14 cellular contexts compared by ENCODE assay signal in the genomic region with DNA sequence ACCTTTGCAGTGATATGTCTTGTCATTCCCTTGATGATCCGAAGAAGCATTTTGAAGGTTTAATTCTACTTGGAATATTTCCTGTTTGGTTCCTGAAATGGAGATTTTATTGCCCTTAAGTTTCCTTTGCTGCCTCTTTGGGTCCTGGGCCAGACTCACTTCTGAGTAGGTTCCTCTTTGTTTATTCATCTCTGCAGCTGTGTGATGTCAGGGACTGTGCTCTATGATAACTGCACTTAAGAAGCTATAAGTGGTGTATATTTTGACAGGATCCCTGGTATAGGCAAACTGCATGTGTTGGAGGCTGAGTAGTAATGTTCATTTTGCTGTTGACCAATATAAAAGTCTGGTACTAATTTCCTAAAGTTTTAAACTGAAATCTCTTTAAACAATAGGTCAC. TPM values are rescaled to one million over a fixed set of nuclear protein-coding genes. Genes with fewer than 3 reads are reported as not detected.
DNase-seq lines count a peak whose midpoint lies in the region; ATAC-seq and TF ChIP-seq lines count a peak whose summit lies in the region.
"Had no signal": no experiment of that assay in that cellular context is flagged by ENCODE, and none has a peak within 500 bp of the region (broad histone marks: within the 10 kb centered on the region; RNA-seq: fewer than 3 reads in every experiment).

TSS of gene KLRC4 (minus strand) at position 371 of the 400 bp plus-strand sequence. CDS start at position 189, 182 bp downstream.

- H3K27me3 Mint-ChIP-seq in activated CD8-positive, alpha-beta T cell treated with anti-CD3 and anti-CD28 coated beads for 36 hours, result no peaks in the 10 kb centered on the region
- no peaks in the 10 kb centered on the region for H3K27me3 Mint-ChIP-seq in naive B cell

- TF ChIP-seq CTCF in activated CD8-positive, alpha-beta T cell treated with anti-CD3 and anti-CD28 coated beads for 36 hours (IDR thresholded peaks at IDR 0.05), result no peak
- TF ChIP-seq CTCF in WERI-Rb-1 (IDR thresholded peaks at IDR 0.05; ENCODE audit: low read depth, low read length), result no peak

- no peaks in the 10 kb centered on the region for H3K36me3 ChIP-seq in WERI-Rb-1
- H3K36me3 ChIP-seq: sigmoid colon, SJSA1 had no signal

- intact Hi-C loops in activated CD8-positive, alpha-beta T cell treated with anti-CD3 and anti-CD28 coated beads for 36 hours (cut with micrococcal nuclease), result no loop called here

- H3K27me3 ChIP-seq in WERI-Rb-1 (ENCODE audit: insufficient read depth, low read depth, severe bottlenecking), result no peaks in the 10 kb centered on the region
- H3K27me3 ChIP-seq: sigmoid colon, SJSA1 had no signal

- POLR2A ChIA-PET in activated CD8-positive, alpha-beta T cell treated with anti-CD3 and anti-CD28 coated beads for 36 hours (lab: Charles Lee), result interaction anchor here (1.5 kb wide), 1 partner anchor 145 kb away, joined by 9 read pairs; no protein-coding TSS in a partner anchor

- H3K27ac ChIP-seq in WERI-Rb-1, result no peak within 1 kb of the TSS
- H3K27ac ChIP-seq: sigmoid colon, SJSA1 had no signal

- peak within 1 kb of the TSS; percentile 83 for H3K4me3 Mint-ChIP-seq in activated CD8-positive, alpha-beta T cell treated with anti-CD3 and anti-CD28 coated beads for 36 hours
- H3K4me3 Mint-ChIP-seq in naive B cell, result no peak within 1 kb of the TSS

- peak within 1 kb of the TSS; percentile 88 for H3K27ac Mint-ChIP-seq in activated CD8-positive, alpha-beta T cell treated with anti-CD3 and anti-CD28 coated beads for 36 hours
- peak within 1 kb of the TSS in 3 of 6 donors; percentile 26 to 68 (median 60) for H3K27ac Mint-ChIP-seq in naive B cell
- H3K27ac Mint-ChIP-seq: activated T-helper 2 cell treated with anti-CD3 and anti-CD28 coated beads, Interferon-gamma antibody, Interleukin-2, Interleukin-4, amounts not matched to agents 10 μg/mL and 5 μg/mL and 100 μg/mL, durations not matched to agents 14 hours and 24 hours and 36 hours had no signal

- peaks cover 16% of the 10 kb centered on the region for H3K36me3 Mint-ChIP-seq in activated CD8-positive, alpha-beta T cell treated with anti-CD3 and anti-CD28 coated beads for 36 hours (ENCODE audit: low read depth)
- H3K36me3 Mint-ChIP-seq in naive B cell, result no peaks in the 10 kb centered on the region
- H3K36me3 Mint-ChIP-seq: IgD-negative memory B cell had no signal

- CTCF ChIA-PET in activated CD8-positive, alpha-beta T cell treated with anti-CD3 and anti-CD28 coated beads for 36 hours (lab: Charles Lee), result no interaction called here

- H3K4me3 ChIP-seq in WERI-Rb-1 (ENCODE audit: low read depth, low read length), result no peak within 1 kb of the TSS
- H3K4me3 ChIP-seq: sigmoid colon, SJSA1 had no signal

- H3K9me3 ChIP-seq in WERI-Rb-1 (ENCODE audit: severe bottlenecking), result no peaks in the 10 kb centered on the region
- H3K9me3 ChIP-seq: sigmoid colon, SJSA1 had no signal

- peaks cover 4% of the 10 kb centered on the region for H3K9me3 Mint-ChIP-seq in activated CD8-positive, alpha-beta T cell treated with anti-CD3 and anti-CD28 coated beads for 36 hours
- H3K9me3 Mint-ChIP-seq in naive B cell, result peaks cover 0 to 3% (median 0%) of the 10 kb centered on the region in 7 donors
- H3K9me3 Mint-ChIP-seq: activated T-helper 2 cell treated with anti-CD3 and anti-CD28 coated beads, Interferon-gamma antibody, Interleukin-2, Interleukin-4, amounts not matched to agents 10 μg/mL and 5 μg/mL and 100 μg/mL, durations not matched to agents 14 hours and 24 hours and 36 hours had no signal

- H3K4me1 Mint-ChIP-seq in activated CD8-positive, alpha-beta T cell treated with anti-CD3 and anti-CD28 coated beads for 36 hours (ENCODE audit: low read depth), result peaks cover 23% of the 10 kb centered on the region
- H3K4me1 Mint-ChIP-seq in naive B cell, result peaks cover 4 to 12% (median 11%) of the 10 kb centered on the region in 3 donors
- H3K4me1 Mint-ChIP-seq: IgD-negative memory B cell had no signal

- DNase-seq in ELR (ENCODE audit: low read depth) (peak; percentile 26), NCI-H1417 treated with DMSO at 0.1 percent for 48 hours (lab: John Stamatoyannopoulos, UW) (peak; percentile 17), naive B cell (no peak), WERI-Rb-1 (no peak), NCI-H1694 treated with DMSO at 0.1 percent for 48 hours (lab: John Stamatoyannopoulos, UW) (no peak), Ammon's horn (ENCODE audit: low spot score) (no peak)
- DNase-seq in activated CD8-positive, alpha-beta T cell treated with anti-CD3 and anti-CD28 coated beads for 36 hours, result peak; percentile 43
- DNase-seq: left cardiac atrium, sigmoid colon had no signal

- peak; percentile 70 for ATAC-seq in activated CD8-positive, alpha-beta T cell treated with anti-CD3 and anti-CD28 coated beads for 36 hours
- peak; percentile 67 to 69 for ATAC-seq in naive B cell (ENCODE audit: low read depth in 2 of 2)
- ATAC-seq in SK-N-SH treated with all-trans-retinoic acid at 6 μM for 48 hours, result no peak

TF ChIP-seq in SK-N-SH treated with all-trans-retinoic acid at 6 μM for 48 hours, 23 proteins besides CTCF, POLR2A, EP300 and RAD21:
- TF ChIP-seq TOX (CRISPR knock-in tag; IDR thresholded peaks at IDR 0.05; ENCODE audit: borderline replicate concordance) (no peak), TCF4 (CRISPR knock-in tag; IDR thresholded peaks at IDR 0.05; ENCODE audit: borderline replicate concordance) (no peak)
- TF ChIP-seq, protein P1, sequence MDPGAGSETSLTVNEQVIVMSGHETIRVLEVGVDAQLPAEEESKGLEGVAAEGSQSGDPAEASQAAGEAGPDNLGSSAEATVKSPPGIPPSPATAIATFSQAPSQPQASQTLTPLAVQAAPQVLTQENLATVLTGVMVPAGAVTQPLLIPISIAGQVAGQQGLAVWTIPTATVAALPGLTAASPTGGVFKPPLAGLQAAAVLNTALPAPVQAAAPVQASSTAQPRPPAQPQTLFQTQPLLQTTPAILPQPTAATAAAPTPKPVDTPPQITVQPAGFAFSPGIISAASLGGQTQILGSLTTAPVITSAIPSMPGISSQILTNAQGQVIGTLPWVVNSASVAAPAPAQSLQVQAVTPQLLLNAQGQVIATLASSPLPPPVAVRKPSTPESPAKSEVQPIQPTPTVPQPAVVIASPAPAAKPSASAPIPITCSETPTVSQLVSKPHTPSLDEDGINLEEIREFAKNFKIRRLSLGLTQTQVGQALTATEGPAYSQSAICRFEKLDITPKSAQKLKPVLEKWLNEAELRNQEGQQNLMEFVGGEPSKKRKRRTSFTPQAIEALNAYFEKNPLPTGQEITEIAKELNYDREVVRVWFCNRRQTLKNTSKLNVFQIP (CRISPR knock-in tag; IDR thresholded peaks at IDR 0.05; ENCODE audit: borderline replicate concordance, low read depth), result no peak
TF ChIP-seq in SK-N-SH treated with all-trans-retinoic acid at 6 μM for 48 hours: peak in this region for 0.

RNA-seq across cellular contexts. Expression of gene KLRC4, which starts in this region (rescaled TPM):
- total RNA-seq in activated CD8-positive, alpha-beta T cell treated with anti-CD3 and anti-CD28 coated beads for 36 hours, result 1 to 10 TPM; 2.9 to 3.7 TPM
- not detected for polyA plus RNA-seq in naive B cell (ENCODE audit: low read depth in 6 of 6)
- total RNA-seq: activated T-helper 2 cell treated with anti-CD3 and anti-CD28 coated beads, Interferon-gamma antibody, Interleukin-2, Interleukin-4, amounts not matched to agents 10 μg/mL and 5 μg/mL and 100 μg/mL, durations not matched to agents 14 hours and 24 hours and 36 hours; Daoy; SJSA1 had no signal
- polyA plus RNA-seq: IgD-negative memory B cell had no signal

Comparison
In these comparisons a context has a peak if more than half of its experiments do, and no peak if none do; other contexts are left out.
1. Peak in ATAC-seq in naive B cell; RNA of the gene not detected or under 1 TPM.
2. DNase-seq: peak in ELR (single experiment), NCI-H1417 treated with DMSO at 0.1 percent for 48 hours (single experiment) and activated CD8-positive, alpha-beta T cell treated with anti-CD3 and anti-CD28 coated beads for 36 hours (single experiment); none in naive B cell (single experiment), WERI-Rb-1 (single experiment), NCI-H1694 treated with DMSO at 0.1 percent for 48 hours (single experiment) and Ammon's horn (single experiment).